Comparison of ENCODE assay signal across 1 cellular context in the genomic region with DNA sequence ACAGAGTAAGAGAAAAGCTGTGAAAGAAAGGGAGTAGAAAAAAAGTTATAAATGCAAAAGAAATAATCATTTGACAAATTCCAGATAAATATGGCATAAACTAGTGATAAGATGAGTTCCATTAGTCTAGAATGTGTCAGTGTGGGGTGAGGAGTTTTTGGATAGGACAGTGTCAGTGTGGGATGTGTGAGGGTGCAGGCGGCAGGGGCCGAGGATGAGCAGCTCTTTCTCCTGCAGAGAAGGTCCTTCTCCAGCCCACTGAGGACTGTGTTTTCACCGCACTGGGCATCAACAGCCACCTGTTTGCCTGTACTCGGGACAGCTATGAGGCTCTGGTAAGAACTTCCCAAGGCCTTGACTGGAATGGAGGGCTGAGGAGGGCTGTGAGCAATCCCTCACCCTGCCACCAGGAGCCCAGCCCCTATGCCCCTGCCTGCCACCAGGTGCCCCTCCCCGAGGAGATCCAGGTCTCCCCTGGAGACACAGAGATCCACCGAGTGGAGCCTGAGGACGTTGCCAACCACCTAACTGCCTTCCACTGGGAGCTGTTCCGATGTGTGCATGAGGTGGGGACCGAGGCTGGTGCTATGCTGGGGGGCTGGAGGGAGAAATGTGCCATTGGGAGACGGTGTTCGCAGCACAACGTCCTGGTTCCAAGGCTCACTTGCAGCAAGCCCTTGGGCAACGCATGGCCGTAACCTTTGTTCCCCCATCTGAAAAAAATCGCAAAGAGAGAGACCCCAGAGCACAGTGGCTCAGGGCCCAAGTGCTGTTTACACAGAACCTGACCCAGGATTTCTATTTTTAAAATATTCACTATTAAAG.
TF ChIP-seq lines count a peak whose summit lies in the region.

No MANE protein-coding gene starts in this region.

TF ChIP-seq in HepG2, 621 proteins besides CTCF, POLR2A, EP300 and RAD21 (continues in another document):
- TF ChIP-seq ERF (CRISPR knock-in tag; IDR thresholded peaks at IDR 0.05) (0 out of 2 replicates have a peak, but pooled peaks have one; percentile 5), ZNF569 (CRISPR knock-in tag; IDR thresholded peaks at IDR 0.05; ENCODE audit: borderline replicate concordance) (no peak), MXD3 (CRISPR knock-in tag; IDR thresholded peaks at IDR 0.05) (peak; percentile 40; the same call in 1 of the 2 replicates), KAT7 (CRISPR knock-in tag; IDR thresholded peaks at IDR 0.05; ENCODE audit: borderline replicate concordance) (no peak; the same call in 1 of the 2 replicates), ZNF788 (CRISPR knock-in tag; IDR thresholded peaks at IDR 0.05; ENCODE audit: borderline replicate concordance) (no peak), HNRNPL (IDR thresholded peaks at IDR 0.05; ENCODE audit: low read depth, low read length) (peak; percentile 96), SMAD1 (CRISPR knock-in tag; IDR thresholded peaks at IDR 0.05; ENCODE audit: borderline replicate concordance, low read depth) (no peak), FOXO1 (CRISPR knock-in tag; IDR thresholded peaks at IDR 0.05) (peak; percentile 38; the same call in 1 of the 2 replicates), SOX6 (IDR thresholded peaks at IDR 0.05) (no peak), SOX6 (CRISPR knock-in tag; IDR thresholded peaks at IDR 0.05) (0 out of 2 replicates have a peak, but pooled peaks have one; percentile 25), NCOA1 (CRISPR knock-in tag; IDR thresholded peaks at IDR 0.05) (peak; percentile 86; the same call in 1 of the 2 replicates), RELA (CRISPR knock-in tag; IDR thresholded peaks at IDR 0.05) (no peak), HDAC2 (CRISPR knock-in tag; IDR thresholded peaks at IDR 0.05) (0 out of 2 replicates have a peak, but pooled peaks have one; percentile 31), BORCS8-MEF2B (CRISPR knock-in tag; IDR thresholded peaks at IDR 0.05) (no peak), ZKSCAN1 (IDR thresholded peaks at IDR 0.05; ENCODE audit: low read length) (no peak), RXRA (CRISPR knock-in tag; IDR thresholded peaks at IDR 0.05) (peak; percentile 43; the same call in 1 of the 2 replicates), ZNF280B (CRISPR knock-in tag; IDR thresholded peaks at IDR 0.05; ENCODE audit: borderline replicate concordance) (peak; percentile 89; the same call in 1 of the 2 replicates), KDM2A (CRISPR knock-in tag; IDR thresholded peaks at IDR 0.05; ENCODE audit: borderline replicate concordance, low read depth) (peak; percentile 47), FOSL1 (CRISPR knock-in tag; IDR thresholded peaks at IDR 0.05; ENCODE audit: borderline replicate concordance) (no peak), NR1H2 (CRISPR knock-in tag; IDR thresholded peaks at IDR 0.05; ENCODE audit: borderline replicate concordance, low read depth) (no peak), ZNF17 (CRISPR knock-in tag; IDR thresholded peaks at IDR 0.05) (no peak), ZNF430 (CRISPR knock-in tag; IDR thresholded peaks at IDR 0.05) (peak; percentile 32; the same call in 1 of the 2 replicates), CBX5 (CRISPR knock-in tag; IDR thresholded peaks at IDR 0.05; ENCODE audit: borderline replicate concordance) (0 out of 2 replicates have a peak, but pooled peaks have one; percentile 46), IKZF4 (CRISPR knock-in tag; IDR thresholded peaks at IDR 0.05; ENCODE audit: borderline replicate concordance, low read depth, not compliant biosample characterization) (no peak), ZNF317 (CRISPR knock-in tag; IDR thresholded peaks at IDR 0.05) (no peak), ZNF180 (CRISPR knock-in tag; IDR thresholded peaks at IDR 0.05; ENCODE audit: borderline replicate concordance, low read depth) (no peak), TP53 (CRISPR knock-in tag; conservative IDR thresholded peaks at IDR 0.05) (no peak), ZNF224 (CRISPR knock-in tag; IDR thresholded peaks at IDR 0.05) (no peak), ZNF382 (CRISPR knock-in tag; IDR thresholded peaks at IDR 0.05; ENCODE audit: borderline replicate concordance) (no peak), ZNF629 (CRISPR knock-in tag; conservative IDR thresholded peaks at IDR 0.05) (no peak), ZNF296 (CRISPR knock-in tag; conservative IDR thresholded peaks at IDR 0.05) (no peak), ZNF451 (CRISPR knock-in tag; IDR thresholded peaks at IDR 0.05) (peak; percentile 21; the same call in 1 of the 2 replicates), SMC3 (IDR thresholded peaks at IDR 0.05; ENCODE audit: low read length) (no peak), MTA1 (CRISPR knock-in tag; IDR thresholded peaks at IDR 0.05; ENCODE audit: borderline replicate concordance) (peak; percentile 63), ELF1 (CRISPR knock-in tag; IDR thresholded peaks at IDR 0.05) (0 out of 2 replicates have a peak, but pooled peaks have one; percentile 25), TAF15 (IDR thresholded peaks at IDR 0.05; ENCODE audit: low read depth, low read length, poor library complexity, severe bottlenecking) (no peak), NCOR1 (IDR thresholded peaks at IDR 0.05; ENCODE audit: borderline replicate concordance, low read length) (no peak), ZNF264 (CRISPR knock-in tag; IDR thresholded peaks at IDR 0.05) (no peak), TIGD3 (CRISPR knock-in tag; IDR thresholded peaks at IDR 0.05; ENCODE audit: borderline replicate concordance) (no peak), DDIT3 (CRISPR knock-in tag; IDR thresholded peaks at IDR 0.05) (no peak), HNF4G (IDR thresholded peaks at IDR 0.05; ENCODE audit: borderline replicate concordance, low read depth, low read length) (peak; percentile 79), HNF4G (CRISPR knock-in tag; IDR thresholded peaks at IDR 0.05; ENCODE audit: borderline replicate concordance, low read depth) (0 out of 2 replicates have a peak, but pooled peaks have one; percentile 23)
- TF ChIP-seq, protein P1, sequence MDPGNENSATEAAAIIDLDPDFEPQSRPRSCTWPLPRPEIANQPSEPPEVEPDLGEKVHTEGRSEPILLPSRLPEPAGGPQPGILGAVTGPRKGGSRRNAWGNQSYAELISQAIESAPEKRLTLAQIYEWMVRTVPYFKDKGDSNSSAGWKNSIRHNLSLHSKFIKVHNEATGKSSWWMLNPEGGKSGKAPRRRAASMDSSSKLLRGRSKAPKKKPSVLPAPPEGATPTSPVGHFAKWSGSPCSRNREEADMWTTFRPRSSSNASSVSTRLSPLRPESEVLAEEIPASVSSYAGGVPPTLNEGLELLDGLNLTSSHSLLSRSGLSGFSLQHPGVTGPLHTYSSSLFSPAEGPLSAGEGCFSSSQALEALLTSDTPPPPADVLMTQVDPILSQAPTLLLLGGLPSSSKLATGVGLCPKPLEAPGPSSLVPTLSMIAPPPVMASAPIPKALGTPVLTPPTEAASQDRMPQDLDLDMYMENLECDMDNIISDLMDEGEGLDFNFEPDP (CRISPR knock-in tag; conservative IDR thresholded peaks at IDR 0.05): 0 out of 2 replicates have a peak, but pooled peaks have one; percentile 86
- TF ChIP-seq, protein P2, sequence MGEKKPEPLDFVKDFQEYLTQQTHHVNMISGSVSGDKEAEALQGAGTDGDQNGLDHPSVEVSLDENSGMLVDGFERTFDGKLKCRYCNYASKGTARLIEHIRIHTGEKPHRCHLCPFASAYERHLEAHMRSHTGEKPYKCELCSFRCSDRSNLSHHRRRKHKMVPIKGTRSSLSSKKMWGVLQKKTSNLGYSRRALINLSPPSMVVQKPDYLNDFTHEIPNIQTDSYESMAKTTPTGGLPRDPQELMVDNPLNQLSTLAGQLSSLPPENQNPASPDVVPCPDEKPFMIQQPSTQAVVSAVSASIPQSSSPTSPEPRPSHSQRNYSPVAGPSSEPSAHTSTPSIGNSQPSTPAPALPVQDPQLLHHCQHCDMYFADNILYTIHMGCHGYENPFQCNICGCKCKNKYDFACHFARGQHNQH (CRISPR knock-in tag; IDR thresholded peaks at IDR 0.05): 0 out of 2 replicates have a peak, but pooled peaks have one; percentile 46
- TF ChIP-seq, protein P3, sequence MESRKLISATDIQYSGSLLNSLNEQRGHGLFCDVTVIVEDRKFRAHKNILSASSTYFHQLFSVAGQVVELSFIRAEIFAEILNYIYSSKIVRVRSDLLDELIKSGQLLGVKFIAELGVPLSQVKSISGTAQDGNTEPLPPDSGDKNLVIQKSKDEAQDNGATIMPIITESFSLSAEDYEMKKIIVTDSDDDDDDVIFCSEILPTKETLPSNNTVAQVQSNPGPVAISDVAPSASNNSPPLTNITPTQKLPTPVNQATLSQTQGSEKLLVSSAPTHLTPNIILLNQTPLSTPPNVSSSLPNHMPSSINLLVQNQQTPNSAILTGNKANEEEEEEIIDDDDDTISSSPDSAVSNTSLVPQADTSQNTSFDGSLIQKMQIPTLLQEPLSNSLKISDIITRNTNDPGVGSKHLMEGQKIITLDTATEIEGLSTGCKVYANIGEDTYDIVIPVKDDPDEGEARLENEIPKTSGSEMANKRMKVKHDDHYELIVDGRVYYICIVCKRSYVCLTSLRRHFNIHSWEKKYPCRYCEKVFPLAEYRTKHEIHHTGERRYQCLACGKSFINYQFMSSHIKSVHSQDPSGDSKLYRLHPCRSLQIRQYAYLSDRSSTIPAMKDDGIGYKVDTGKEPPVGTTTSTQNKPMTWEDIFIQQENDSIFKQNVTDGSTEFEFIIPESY (CRISPR knock-in tag; IDR thresholded peaks at IDR 0.05): 0 out of 2 replicates have a peak, but pooled peaks have one; percentile 5
- TF ChIP-seq, protein P4, sequence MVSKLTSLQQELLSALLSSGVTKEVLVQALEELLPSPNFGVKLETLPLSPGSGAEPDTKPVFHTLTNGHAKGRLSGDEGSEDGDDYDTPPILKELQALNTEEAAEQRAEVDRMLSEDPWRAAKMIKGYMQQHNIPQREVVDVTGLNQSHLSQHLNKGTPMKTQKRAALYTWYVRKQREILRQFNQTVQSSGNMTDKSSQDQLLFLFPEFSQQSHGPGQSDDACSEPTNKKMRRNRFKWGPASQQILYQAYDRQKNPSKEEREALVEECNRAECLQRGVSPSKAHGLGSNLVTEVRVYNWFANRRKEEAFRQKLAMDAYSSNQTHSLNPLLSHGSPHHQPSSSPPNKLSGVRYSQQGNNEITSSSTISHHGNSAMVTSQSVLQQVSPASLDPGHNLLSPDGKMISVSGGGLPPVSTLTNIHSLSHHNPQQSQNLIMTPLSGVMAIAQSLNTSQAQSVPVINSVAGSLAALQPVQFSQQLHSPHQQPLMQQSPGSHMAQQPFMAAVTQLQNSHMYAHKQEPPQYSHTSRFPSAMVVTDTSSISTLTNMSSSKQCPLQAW (CRISPR knock-in tag; IDR thresholded peaks at IDR 0.05): peak; percentile 57; the same call in 1 of the 2 replicates
